Comparison of ENCODE assay signal across 8 cellular contexts in the genomic region with DNA sequence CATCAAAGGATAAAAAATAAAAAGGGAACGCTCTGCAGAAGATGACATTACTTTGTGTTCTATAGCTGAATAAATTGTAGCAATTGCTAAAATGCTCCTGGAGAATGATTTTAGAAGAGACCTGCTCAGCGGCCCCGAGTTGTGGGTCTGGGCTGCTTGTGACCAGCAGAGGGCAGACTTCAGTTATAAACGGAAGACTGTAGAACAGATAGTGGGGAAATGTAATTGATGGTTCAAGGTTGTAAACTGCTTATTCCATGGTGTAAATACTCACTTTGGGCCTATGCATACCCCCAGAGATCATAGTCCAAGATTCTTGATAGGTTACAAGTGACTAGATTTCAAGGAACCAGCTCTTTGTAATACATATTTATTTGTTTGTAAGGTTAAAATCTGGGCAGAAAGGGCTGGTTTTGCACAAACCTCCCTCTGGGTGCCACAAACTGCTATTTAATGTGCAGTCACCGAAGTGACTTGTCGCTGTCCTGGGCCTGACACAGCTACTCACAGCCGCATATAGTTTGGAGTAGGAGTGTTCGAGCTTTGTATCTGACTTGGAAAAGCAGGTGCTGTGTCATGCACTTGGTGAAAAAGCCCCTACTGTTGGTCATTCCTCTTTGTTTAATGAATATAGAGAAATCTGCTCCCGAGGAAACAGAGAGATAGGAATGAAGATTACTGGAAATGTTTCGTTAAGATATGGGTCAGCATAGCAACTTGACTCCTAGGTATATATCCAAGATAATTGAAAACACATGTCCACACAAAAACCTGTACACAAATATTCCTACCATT. TPM values are rescaled to one million over a fixed set of nuclear protein-coding genes. Genes with fewer than 3 reads are reported as not detected.
A peak's percentile ranks its signal among the peaks of the same experiment; 100 is the strongest.
DNase-seq lines count a peak whose midpoint lies in the region; ATAC-seq and TF ChIP-seq lines count a peak whose summit lies in the region.

No MANE protein-coding gene starts in this region.

- DNase-seq in GDM1 (lab: John Stamatoyannopoulos, UW): peak; percentile 35
- peak; percentile 48 for DNase-seq in HEK293T (ENCODE audit: extremely low spot score)
- peak; percentile 69 for DNase-seq in NCI-H1105 (lab: John Stamatoyannopoulos, UW)
- DNase-seq in T-cell: peak; percentile 37 to 74 (median 64)
- DNase-seq in adrenal gland: peak; percentile 72 to 94 (median 85)
- DNase-seq in left ventricle myocardium inferior: peak; percentile 66
- peak in 1 of 2 donors; percentile 44 for DNase-seq in gastrocnemius medialis

- TF ChIP-seq CTCF in adrenal gland (IDR thresholded peaks at IDR 0.05): peak; percentile 80 to 94 (median 90)
- peak; percentile 94 for TF ChIP-seq CTCF in left ventricle myocardium inferior (IDR thresholded peaks at IDR 0.05; ENCODE audit: borderline replicate concordance)
- peak; percentile 50 to 89 (median 57) for TF ChIP-seq CTCF in gastrocnemius medialis (IDR thresholded peaks at IDR 0.05 in 4 of 5, conservative IDR thresholded peaks at IDR 0.05 in 1 of 5)

- peaks cover 16 to 25% (median 18%) of the 10 kb centered on the region in 3 donors for H3K4me1 Mint-ChIP-seq in T-cell

- ATAC-seq in T-cell (replicated peaks in 1 of 4): peak; percentile 58 to 66 (median 64)
- ATAC-seq in gastrocnemius medialis: peak; percentile 42 to 49
- ATAC-seq in HG03571 (IDR thresholded peaks at IDR 0.05; ENCODE audit: unreplicated experiment): no peak

- H3K4me3 Mint-ChIP-seq in T-cell: no peak overlapping the region

- peaks cover 8 to 11% of the 10 kb centered on the region in 2 donors for H3K27me3 Mint-ChIP-seq in T-cell

- peaks cover 29 to 57% of the 10 kb centered on the region in 2 donors for H3K4me1 ChIP-seq in adrenal gland (replicated peaks in 1 of 2)
- peaks cover 43% of the 10 kb centered on the region for H3K4me1 ChIP-seq in left ventricle myocardium inferior
- peaks cover 13 to 20% of the 10 kb centered on the region in 2 donors for H3K4me1 ChIP-seq in gastrocnemius medialis

- H3K27ac ChIP-seq in adrenal gland (peak overlapping the region in 3 of 5 donors; percentile 85 to 98 (median 95)), left ventricle myocardium inferior (replicated peaks) (peak overlapping the region; percentile 94), gastrocnemius medialis (no peak overlapping the region)

- H3K27me3 ChIP-seq in adrenal gland (no peaks in the 10 kb centered on the region), left ventricle myocardium inferior (ENCODE audit: low read depth) (no peaks in the 10 kb centered on the region), gastrocnemius medialis (no peaks in the 10 kb centered on the region)

- intact Hi-C loops in adrenal gland (cut with DNase I): loop anchor here in 1 of 2 donors (5.0 kb wide), 2 partner anchors 236 to 319 kb away; no protein-coding TSS in a partner anchor
- intact Hi-C loops in left ventricle myocardium inferior (cut with micrococcal nuclease): loop anchor here (2.0 to 5.0 kb wide), 2 partner anchors 233 to 319 kb away; no protein-coding TSS in a partner anchor
- intact Hi-C loops in gastrocnemius medialis (cut with DNase I; ENCODE audit: low total_unique reads): loop anchor here (2.0 kb wide), 1 partner anchor 233 kb away; no protein-coding TSS in a partner anchor

- POLR2A ChIA-PET in HEK293T (lab: Yijun Ruan, JAX): no interaction called here
- POLR2A ChIA-PET in T-cell (lab: Charles Lee): no interaction called here

- no peaks in the 10 kb centered on the region for H3K9me3 Mint-ChIP-seq in T-cell

- H3K4me3 ChIP-seq in adrenal gland (no peak overlapping the region), left ventricle myocardium inferior (no peak overlapping the region), gastrocnemius medialis (no peak overlapping the region)

- H3K36me3 Mint-ChIP-seq in T-cell: no peaks in the 10 kb centered on the region

- in situ Hi-C loops in gastrocnemius medialis (cut with MboI; ENCODE audit: low sequenced_read_pairs in 4 of 4): loop anchor here (5.0 to 25.0 kb wide), 6 partner anchors 226 to 674 kb away; no protein-coding TSS in a partner anchor

- no peaks in the 10 kb centered on the region for H3K9me3 ChIP-seq in adrenal gland (replicated peaks in 1 of 3)
- no peaks in the 10 kb centered on the region for H3K9me3 ChIP-seq in left ventricle myocardium inferior (replicated peaks)
- H3K9me3 ChIP-seq in gastrocnemius medialis: no peaks in the 10 kb centered on the region

- CTCF ChIA-PET in HEK293T (lab: Yijun Ruan, JAX): interaction anchor here (0.8 to 2.3 kb wide), 3 partner anchors 38 to 144 kb away, joined by 3 to 18 read pairs (median 3); no protein-coding TSS in a partner anchor
- CTCF ChIA-PET in T-cell (lab: Charles Lee): interaction anchor here (0.6 to 4.1 kb wide), 17 partner anchors 33 to 839 kb away, joined by 3 to 46 read pairs (median 5); partner anchors contain the start of genes GTF2E1 (in 1 of the 2), NDUFB4 (in 1 of the 2) and RABL3 (in 1 of the 2)

- H3K36me3 ChIP-seq in adrenal gland (replicated peaks in 1 of 2): no peaks in the 10 kb centered on the region
- no peaks in the 10 kb centered on the region for H3K36me3 ChIP-seq in left ventricle myocardium inferior
- no peaks in the 10 kb centered on the region for H3K36me3 ChIP-seq in gastrocnemius medialis

- WGBS in adrenal gland, 4 donors: 22 to 27% (median 24%) methylated on average over 10 of the region's 10 CpGs

- TF ChIP-seq POLR2A in adrenal gland (IDR thresholded peaks at IDR 0.05) (peak in 1 of 2 donors; percentile 26), gastrocnemius medialis (IDR thresholded peaks at IDR 0.05) (no peak)

- H3K27ac Mint-ChIP-seq in T-cell: no peak overlapping the region

TF ChIP-seq in HEK293T, 16 proteins besides CTCF, POLR2A, EP300 and RAD21:
- TF ChIP-seq, protein P1, sequence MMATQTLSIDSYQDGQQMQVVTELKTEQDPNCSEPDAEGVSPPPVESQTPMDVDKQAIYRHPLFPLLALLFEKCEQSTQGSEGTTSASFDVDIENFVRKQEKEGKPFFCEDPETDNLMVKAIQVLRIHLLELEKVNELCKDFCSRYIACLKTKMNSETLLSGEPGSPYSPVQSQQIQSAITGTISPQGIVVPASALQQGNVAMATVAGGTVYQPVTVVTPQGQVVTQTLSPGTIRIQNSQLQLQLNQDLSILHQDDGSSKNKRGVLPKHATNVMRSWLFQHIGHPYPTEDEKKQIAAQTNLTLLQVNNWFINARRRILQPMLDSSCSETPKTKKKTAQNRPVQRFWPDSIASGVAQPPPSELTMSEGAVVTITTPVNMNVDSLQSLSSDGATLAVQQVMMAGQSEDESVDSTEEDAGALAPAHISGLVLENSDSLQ (IDR thresholded peaks at IDR 0.05): no peak
- TF ChIP-seq FOXM1 (IDR thresholded peaks at IDR 0.05; ENCODE audit: borderline replicate concordance) (no peak), CTBP1 (IDR thresholded peaks at IDR 0.05; ENCODE audit: borderline replicate concordance) (no peak), ELF4 (IDR thresholded peaks at IDR 0.05) (no peak), ARNT (IDR thresholded peaks at IDR 0.05) (no peak), SUZ12 (IDR thresholded peaks at IDR 0.05) (no peak), TARDBP (IDR thresholded peaks at IDR 0.05) (no peak), ZNF384 (IDR thresholded peaks at IDR 0.05) (no peak), BHLHE40 (IDR thresholded peaks at IDR 0.05; ENCODE audit: borderline replicate concordance) (no peak)
TF ChIP-seq in HEK293T: peak in this region for 0.

RNA-seq across cellular contexts. Expression of gene NDUFB4, which starts 34.7 kb away (rescaled TPM):
- total RNA-seq in T-cell: 10 to 100 TPM; 59.3 to 79.6 (median 73.6) TPM
- 100 to 1,000 TPM; 141 to 535 (median 315) TPM for total RNA-seq in adrenal gland
- polyA plus RNA-seq in adrenal gland: 100 to 1,000 TPM; 208 to 905 (median 762) TPM
- 556 TPM for total RNA-seq in left ventricle myocardium inferior
- 100 to 1,000 TPM; 186 to 413 (median 377) TPM for total RNA-seq in gastrocnemius medialis

Comparison
In these comparisons a context has a peak if more than half of its experiments do, and no peak if none do; other contexts are left out.
1. H3K27ac ChIP-seq: peak in adrenal gland (3 of 5) and left ventricle myocardium inferior (single experiment); none in gastrocnemius medialis (0 of 4).
2. Peak in every context shown above with its lines, with median percentiles within 50 percentile points of each other: CTCF ChIP-seq.